26 cellular contexts compared by ENCODE assay signal in the genomic region with DNA sequence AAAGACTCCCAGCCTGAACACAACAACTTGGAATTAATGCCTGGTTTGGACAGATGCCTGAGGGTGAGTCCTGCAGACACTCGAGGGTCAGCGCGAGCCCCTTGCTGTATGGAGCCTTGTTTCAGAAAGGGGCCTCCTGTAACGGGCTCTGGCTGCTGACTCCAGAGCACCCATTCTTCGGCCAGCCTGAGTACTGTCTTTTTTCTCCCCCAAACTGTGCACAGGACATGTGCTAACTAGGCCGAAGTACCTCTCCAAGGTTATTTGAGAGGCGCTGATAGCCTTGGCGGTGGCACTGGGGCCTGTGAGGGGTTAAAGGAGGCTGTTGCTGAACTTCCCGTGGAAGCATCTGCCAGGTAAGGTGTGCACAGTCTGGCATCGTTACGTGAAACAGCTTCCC.
DNase-seq lines count a peak whose midpoint lies in the region; ATAC-seq and TF ChIP-seq lines count a peak whose summit lies in the region.
"Had no signal": no experiment of that assay in that cellular context is flagged by ENCODE, and none has a peak within 500 bp of the region (broad histone marks: within the 10 kb centered on the region; RNA-seq: fewer than 3 reads in every experiment).

No MANE protein-coding gene starts in this region.

- no peaks in the 10 kb centered on the region for H3K27me3 ChIP-seq in suprapubic skin
- H3K27me3 ChIP-seq: ascending aorta, MG63, right lobe of liver, vagina had no signal

- intact Hi-C loops in activated CD4-positive, alpha-beta memory T cell treated with anti-CD3 and anti-CD28 coated beads for 36 hours (cut with micrococcal nuclease): no loop called here

- H3K4me3 ChIP-seq in suprapubic skin: no peak overlapping the region
- H3K4me3 ChIP-seq: A549, ascending aorta, K562, left ventricle myocardium inferior, MG63, right lobe of liver, vagina had no signal

- no peaks in the 10 kb centered on the region for H3K9me3 ChIP-seq in suprapubic skin
- H3K9me3 ChIP-seq: A549, ascending aorta, left ventricle myocardium inferior, MG63, right lobe of liver, vagina had no signal

- H3K36me3 ChIP-seq in suprapubic skin: peaks cover 3% of the 10 kb centered on the region
- H3K36me3 ChIP-seq: left ventricle myocardium inferior, vagina had no signal

- H3K27me3 Mint-ChIP-seq in nephron progenitor cell (ENCODE audit: low read depth, poor library complexity): no peaks in the 10 kb centered on the region
- H3K27me3 Mint-ChIP-seq in activated CD4-positive, alpha-beta memory T cell treated with anti-CD3 and anti-CD28 coated beads for 36 hours: no peaks in the 10 kb centered on the region
- H3K27me3 Mint-ChIP-seq: activated CD4-positive, alpha-beta T cell treated with anti-CD3 and anti-CD28 coated beads for 36 hours; effector memory CD8-positive, alpha-beta T cell had no signal

- no peak for ATAC-seq in HG03442 (IDR thresholded peaks at IDR 0.05; ENCODE audit: unreplicated experiment)
- ATAC-seq: A549; CD8-positive, alpha-beta T cell; effector memory CD8-positive, alpha-beta T cell; K562; right lobe of liver had no signal

- DNase-seq in NCI-H524 (lab: John Stamatoyannopoulos, UW) (peak; percentile 74 to 78), NCI-H524 treated with DMSO at 0.1 percent for 48 hours (lab: John Stamatoyannopoulos, UW) (no peak), nephron progenitor cell (no peak), suprapubic skin (ENCODE audit: low spot score in 2 of 2) (no peak), NCI-H2196 (lab: John Stamatoyannopoulos, UW; ENCODE audit: unreplicated experiment) (no peak)
- DNase-seq in activated CD4-positive, alpha-beta memory T cell treated with anti-CD3 and anti-CD28 coated beads for 36 hours: no peak
- DNase-seq: activated naive CD4-positive, alpha-beta T cell treated with anti-CD3 and anti-CD28 coated beads, Interleukin-2, amount 10 ng/mL, durations not matched to agents 7 days and 5 days; CD8-positive, alpha-beta T cell; cerebellar nuclear complex; effector memory CD8-positive, alpha-beta T cell; foreskin melanocyte; immature natural killer cell; left ventricle myocardium inferior; MG63; NCI-H1436 treated with DMSO at 0.1 percent for 48 hours; OCI-M1 had no signal

- peaks cover 38% of the 10 kb centered on the region for H3K4me1 Mint-ChIP-seq in nephron progenitor cell
- H3K4me1 Mint-ChIP-seq in activated CD4-positive, alpha-beta memory T cell treated with anti-CD3 and anti-CD28 coated beads for 36 hours (ENCODE audit: low read depth): peaks cover 6% of the 10 kb centered on the region
- H3K4me1 Mint-ChIP-seq: immature natural killer cell had no signal

- H3K27ac ChIP-seq in cingulate gyrus (ENCODE audit: low read depth, low read length) (peak overlapping the region; percentile 84), suprapubic skin (peak overlapping the region; percentile 50)
- H3K27ac ChIP-seq: A549, ascending aorta, left ventricle myocardium inferior, right lobe of liver, vagina had no signal

- POLR2A ChIA-PET in activated CD4-positive, alpha-beta memory T cell treated with anti-CD3 and anti-CD28 coated beads for 36 hours (lab: Charles Lee): no interaction called here

- CTCF ChIA-PET in activated CD4-positive, alpha-beta memory T cell treated with anti-CD3 and anti-CD28 coated beads for 36 hours (lab: Charles Lee): interaction anchor here (1.4 kb wide), 1 partner anchor 61 kb away, joined by 3 read pairs; no protein-coding TSS in a partner anchor

- H3K27ac Mint-ChIP-seq in nephron progenitor cell: peak overlapping the region; percentile 57
- no peak overlapping the region for H3K27ac Mint-ChIP-seq in activated CD4-positive, alpha-beta memory T cell treated with anti-CD3 and anti-CD28 coated beads for 36 hours
- H3K27ac Mint-ChIP-seq: activated CD4-positive, alpha-beta T cell treated with anti-CD3 and anti-CD28 coated beads for 36 hours; activated naive CD4-positive, alpha-beta T cell treated with anti-CD3 and anti-CD28 coated beads, Interleukin-2, amount 10 ng/mL, durations not matched to agents 7 days and 5 days; activated T-helper 1 cell treated with anti-CD3 and anti-CD28 coated beads, Interleukin-12 subunit alpha, Interleukin-12 subunit beta, Interleukin-2, Interleukin-4 antibody, amounts not matched to agents 30 ng/mL and 10 ng/mL and 1 ng/mL, durations not matched to agents 14 hours and 24 hours and 36 hours; CD8-positive, alpha-beta T cell; immature natural killer cell had no signal

- TF ChIP-seq EP300 in suprapubic skin (IDR thresholded peaks at IDR 0.05): no peak

- no peak overlapping the region for H3K4me3 Mint-ChIP-seq in nephron progenitor cell
- H3K4me3 Mint-ChIP-seq in activated CD4-positive, alpha-beta memory T cell treated with anti-CD3 and anti-CD28 coated beads for 36 hours: no peak overlapping the region
- H3K4me3 Mint-ChIP-seq: activated CD4-positive, alpha-beta T cell treated with anti-CD3 and anti-CD28 coated beads for 36 hours; activated naive CD4-positive, alpha-beta T cell treated with anti-CD3 and anti-CD28 coated beads, Interleukin-2, amount 10 ng/mL, durations not matched to agents 7 days and 5 days; activated T-helper 1 cell treated with anti-CD3 and anti-CD28 coated beads, Interleukin-12 subunit alpha, Interleukin-12 subunit beta, Interleukin-2, Interleukin-4 antibody, amounts not matched to agents 30 ng/mL and 10 ng/mL and 1 ng/mL, durations not matched to agents 14 hours and 24 hours and 36 hours; CD8-positive, alpha-beta T cell; effector memory CD8-positive, alpha-beta T cell; immature natural killer cell; nephron had no signal

- TF ChIP-seq POLR2A in suprapubic skin (IDR thresholded peaks at IDR 0.05): no peak

- WGBS in suprapubic skin: 86% methylated on average over 11 of the region's 11 CpGs

- H3K36me3 Mint-ChIP-seq in nephron progenitor cell (ENCODE audit: low read depth): no peaks in the 10 kb centered on the region
- H3K36me3 Mint-ChIP-seq in activated CD4-positive, alpha-beta memory T cell treated with anti-CD3 and anti-CD28 coated beads for 36 hours: no peaks in the 10 kb centered on the region
- H3K36me3 Mint-ChIP-seq: activated naive CD4-positive, alpha-beta T cell treated with anti-CD3 and anti-CD28 coated beads, Interleukin-2, amount 10 ng/mL, durations not matched to agents 7 days and 5 days had no signal

- H3K4me1 ChIP-seq in suprapubic skin: peaks cover 18% of the 10 kb centered on the region
- H3K4me1 ChIP-seq: A549, ascending aorta, left ventricle myocardium inferior, right lobe of liver had no signal

- no peak for TF ChIP-seq CTCF in nephron progenitor cell (IDR thresholded peaks at IDR 0.05)
- TF ChIP-seq CTCF in suprapubic skin (IDR thresholded peaks at IDR 0.05): no peak

- H3K9me3 Mint-ChIP-seq in nephron progenitor cell: no peaks in the 10 kb centered on the region
- no peaks in the 10 kb centered on the region for H3K9me3 Mint-ChIP-seq in activated CD4-positive, alpha-beta memory T cell treated with anti-CD3 and anti-CD28 coated beads for 36 hours
- H3K9me3 Mint-ChIP-seq: activated naive CD4-positive, alpha-beta T cell treated with anti-CD3 and anti-CD28 coated beads, Interleukin-2, amount 10 ng/mL, durations not matched to agents 7 days and 5 days; activated T-helper 1 cell treated with anti-CD3 and anti-CD28 coated beads, Interleukin-12 subunit alpha, Interleukin-12 subunit beta, Interleukin-2, Interleukin-4 antibody, amounts not matched to agents 30 ng/mL and 10 ng/mL and 1 ng/mL, durations not matched to agents 14 hours and 24 hours and 36 hours; CD8-positive, alpha-beta T cell; effector memory CD8-positive, alpha-beta T cell; immature natural killer cell; nephron had no signal

Comparison
In these comparisons a context has a peak if more than half of its experiments do, and no peak if none do; other contexts are left out.
1. DNase-seq: peak in NCI-H524 (2 of 2); none in NCI-H524 treated with DMSO at 0.1 percent for 48 hours (single experiment), nephron progenitor cell (single experiment), suprapubic skin (0 of 2), NCI-H2196 (single experiment) and activated CD4-positive, alpha-beta memory T cell treated with anti-CD3 and anti-CD28 coated beads for 36 hours (single experiment).